Comparison of ENCODE assay signal across 8 cellular contexts in genomic region chr14:69693823-69694729, GRCh38.
DNase-seq lines count a peak whose midpoint lies in the region; ATAC-seq, FAIRE-seq and TF ChIP-seq lines count a peak whose summit lies in the region.

No MANE protein-coding gene starts in this region.

- H3K27ac Mint-ChIP-seq in CD14-positive monocyte (peak overlapping the region; percentile 82 to 95 (median 92)), memory B cell (peak overlapping the region; percentile 67), Caco-2 (ENCODE audit: unreplicated experiment) (no peak overlapping the region)
- peak overlapping the region; percentile 54 for H3K27ac Mint-ChIP-seq in activated T-helper 2 cell treated with anti-CD3 and anti-CD28 coated beads, Interferon-gamma antibody, Interleukin-2, Interleukin-4, amounts not matched to agents 10 μg/mL and 5 μg/mL and 100 μg/mL, durations not matched to agents 14 hours and 24 hours and 36 hours

- peaks cover 42% of the 10 kb centered on the region for H3K4me1 ChIP-seq in Caco-2

- no TSS peak for BruUV-seq in Caco-2 (replicated peaks; lab: Mats Ljungman, UMichigan)

- DNase-seq in CD14-positive monocyte (ENCODE audit: low spot score), result no peak
- DNase-seq in H4 (ENCODE audit: low spot score), result peak; percentile 9
- DNase-seq in activated T-helper 2 cell treated with anti-CD3 and anti-CD28 coated beads, Interferon-gamma antibody, Interleukin-2, Interleukin-4, amounts not matched to agents 10 μg/mL and 5 μg/mL and 100 μg/mL, durations not matched to agents 14 hours and 24 hours and 36 hours (ENCODE audit: low spot score), result no peak
- DNase-seq in memory B cell (ENCODE audit: low spot score in 2 of 2), result no peak
- no peak for DNase-seq in urothelium cell line (ENCODE audit: low spot score)
- DNase-seq in activated gamma-delta T cell (lab: John Stamatoyannopoulos, UW), result no peak
- no peak for DNase-seq in Caco-2

- H3K4me3 Mint-ChIP-seq in CD14-positive monocyte (peak overlapping the region in 1 of 2 donors; percentile 62), memory B cell (peak overlapping the region; percentile 61), Caco-2 (ENCODE audit: unreplicated experiment) (no peak overlapping the region)
- no peak overlapping the region for H3K4me3 Mint-ChIP-seq in activated T-helper 2 cell treated with anti-CD3 and anti-CD28 coated beads, Interferon-gamma antibody, Interleukin-2, Interleukin-4, amounts not matched to agents 10 μg/mL and 5 μg/mL and 100 μg/mL, durations not matched to agents 14 hours and 24 hours and 36 hours (ENCODE audit: low read depth)

- intact Hi-C loops in CD14-positive monocyte (cut with micrococcal nuclease) (loop anchor here in 1 of 2 donors (5.0 kb wide), 1 partner anchor 37 kb away; no protein-coding TSS in a partner anchor), Caco-2 (cut with micrococcal nuclease; ENCODE audit: unreplicated experiment) (no loop called here)
- intact Hi-C loops in activated T-helper 2 cell treated with anti-CD3 and anti-CD28 coated beads, Interferon-gamma antibody, Interleukin-2, Interleukin-4, amounts not matched to agents 10 μg/mL and 5 μg/mL and 100 μg/mL, durations not matched to agents 14 hours and 24 hours and 36 hours (cut with micrococcal nuclease), result no loop called here

- H3K27me3 Mint-ChIP-seq in CD14-positive monocyte (ENCODE audit: low read depth in 3 of 3) (no peaks in the 10 kb centered on the region), memory B cell (no peaks in the 10 kb centered on the region), Caco-2 (ENCODE audit: insufficient read depth, unreplicated experiment) (no peaks in the 10 kb centered on the region)
- H3K27me3 Mint-ChIP-seq in activated T-helper 2 cell treated with anti-CD3 and anti-CD28 coated beads, Interferon-gamma antibody, Interleukin-2, Interleukin-4, amounts not matched to agents 10 μg/mL and 5 μg/mL and 100 μg/mL, durations not matched to agents 14 hours and 24 hours and 36 hours (ENCODE audit: low read depth), result no peaks in the 10 kb centered on the region

- H3K36me3 Mint-ChIP-seq in CD14-positive monocyte, result peaks cover 27 to 31% of the 10 kb centered on the region in 2 donors
- H3K36me3 Mint-ChIP-seq in activated T-helper 2 cell treated with anti-CD3 and anti-CD28 coated beads, Interferon-gamma antibody, Interleukin-2, Interleukin-4, amounts not matched to agents 10 μg/mL and 5 μg/mL and 100 μg/mL, durations not matched to agents 14 hours and 24 hours and 36 hours (ENCODE audit: low read depth), result peaks cover 20% of the 10 kb centered on the region
- peaks cover 6% of the 10 kb centered on the region for H3K36me3 Mint-ChIP-seq in memory B cell
- H3K36me3 Mint-ChIP-seq in Caco-2 (ENCODE audit: insufficient read depth, unreplicated experiment), result no peaks in the 10 kb centered on the region

- POLR2A ChIA-PET in Caco-2 (lab: Charles Lee), result no interaction called here

- TF ChIP-seq CTCF in CD14-positive monocyte (IDR thresholded peaks at IDR 0.05), result no peak
- no peak for TF ChIP-seq CTCF in Caco-2 (IDR thresholded peaks at IDR 0.05; ENCODE audit: insufficient read depth in 1 of 2, low read depth in 1 of 2, low read length in 1 of 2, severe bottlenecking in 1 of 2, unreplicated experiment in 1 of 2)

- peaks cover 82% of the 10 kb centered on the region for H3K4me1 Mint-ChIP-seq in CD14-positive monocyte
- H3K4me1 Mint-ChIP-seq in activated T-helper 2 cell treated with anti-CD3 and anti-CD28 coated beads, Interferon-gamma antibody, Interleukin-2, Interleukin-4, amounts not matched to agents 10 μg/mL and 5 μg/mL and 100 μg/mL, durations not matched to agents 14 hours and 24 hours and 36 hours (ENCODE audit: low read depth), result peaks cover 65% of the 10 kb centered on the region
- H3K4me1 Mint-ChIP-seq in memory B cell, result peaks cover 65% of the 10 kb centered on the region
- peaks cover 46% of the 10 kb centered on the region for H3K4me1 Mint-ChIP-seq in Caco-2 (ENCODE audit: low read depth, unreplicated experiment)

- no peaks in the 10 kb centered on the region for H3K27me3 ChIP-seq in Caco-2 (replicated peaks; ENCODE audit: control insufficient read depth, insufficient read depth, low read length)

- H3K4me3 ChIP-seq in Caco-2 (ENCODE audit: low read depth, low read length), result no peak overlapping the region

- CTCF ChIA-PET in Caco-2 (lab: Charles Lee), result no interaction called here

- H3K9me3 ChIP-seq in Caco-2, result no peaks in the 10 kb centered on the region

- H3K9me3 Mint-ChIP-seq in CD14-positive monocyte, result peaks cover 0 to 2% (median 0%) of the 10 kb centered on the region in 7 donors
- no peaks in the 10 kb centered on the region for H3K9me3 Mint-ChIP-seq in activated T-helper 2 cell treated with anti-CD3 and anti-CD28 coated beads, Interferon-gamma antibody, Interleukin-2, Interleukin-4, amounts not matched to agents 10 μg/mL and 5 μg/mL and 100 μg/mL, durations not matched to agents 14 hours and 24 hours and 36 hours
- H3K9me3 Mint-ChIP-seq in memory B cell, result no peaks in the 10 kb centered on the region
- no peaks in the 10 kb centered on the region for H3K9me3 Mint-ChIP-seq in Caco-2 (ENCODE audit: unreplicated experiment)

- ATAC-seq in memory B cell (ENCODE audit: low read depth) (no peak), HG03139 (IDR thresholded peaks at IDR 0.05; ENCODE audit: unreplicated experiment) (no peak)

- no peak for FAIRE-seq in urothelium cell line (lab: Jason Lieb, UNC)

- no peaks in the 10 kb centered on the region for H3K36me3 ChIP-seq in Caco-2 (ENCODE audit: control insufficient read depth, insufficient read depth, low read length)
